In the genomic region with DNA sequence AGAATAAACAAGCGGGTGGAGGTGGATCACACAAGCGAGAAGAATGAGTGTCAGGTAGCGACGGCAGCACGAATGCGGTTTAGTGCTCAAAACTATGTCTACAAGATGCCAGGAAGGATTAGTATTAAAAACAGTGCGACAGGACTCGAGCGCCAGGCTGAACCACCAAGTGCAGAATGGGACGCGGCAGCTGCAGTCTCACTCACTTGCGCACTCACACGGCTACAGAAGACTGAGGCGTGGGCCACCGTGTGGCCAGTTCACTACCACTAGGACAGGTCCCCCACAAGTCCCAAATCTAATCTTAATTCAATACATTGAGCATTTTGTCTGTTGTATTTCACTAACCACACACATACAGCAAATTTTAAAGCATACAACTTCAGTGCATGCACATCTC, we compare ENCODE assay signal across 18 cellular contexts.
"Had no signal": no experiment of that assay in that cellular context is flagged by ENCODE, and none has a peak within 500 bp of the region (broad histone marks: within the 10 kb centered on the region; RNA-seq: fewer than 3 reads in every experiment).

No MANE protein-coding gene starts in this region.

- DNase-seq: activated CD4-positive, alpha-beta T cell treated with anti-CD3 and anti-CD28 coated beads for 1 hour; activated naive CD4-positive, alpha-beta T cell treated with Interleukin-2 at 50 U/mL for 16 hours; activated naive CD8-positive, alpha-beta T cell treated with anti-CD3 and anti-CD28 coated beads for 36 hours; activated T-cell treated with anti-CD3 and anti-CD28 coated beads, Interleukin-2, amount 50 U/mL, for 1 hour; esophagus squamous epithelium; heart right ventricle; islet precursor cell; left cardiac atrium; naive B cell; occipital lobe; stimulated activated CD4-positive, alpha-beta T cell treated with anti-CD3 and anti-CD28 coated beads, Interleukin-2, amount 100 ng/mL, for 24 hours; stimulated activated naive CD8-positive, alpha-beta T cell treated with anti-CD3 and anti-CD28 coated beads, Interleukin-15, amount 100 ng/mL, for 72 hours had no signal

- ATAC-seq: heart right ventricle; left cardiac atrium; stimulated activated effector memory CD8-positive, alpha-beta T cell treated with anti-CD3 and anti-CD28 coated beads, Interleukin-12 subunit alpha, Interleukin-12 subunit beta, amount 100 ng/mL, for 72 hours; stimulated activated naive CD8-positive, alpha-beta T cell treated with anti-CD3 and anti-CD28 coated beads, Interleukin-15, amount 100 ng/mL, for 72 hours had no signal

- H3K4me3 ChIP-seq: breast epithelium, coronary artery, esophagus squamous epithelium, heart right ventricle, right atrium auricular region, skin epidermis, tibial artery had no signal
